ENCODE assay signal across 8 cellular contexts in genomic region chr2:128736689-128737545, GRCh38.
A peak's percentile ranks its signal among the peaks of the same experiment; 100 is the strongest.
DNase-seq lines count a peak whose midpoint lies in the region; ATAC-seq, FAIRE-seq and TF ChIP-seq lines count a peak whose summit lies in the region.

No MANE protein-coding gene starts in this region.

- CTCF ChIA-PET in activated CD4-positive, alpha-beta memory T cell treated with anti-CD3 and anti-CD28 coated beads, Interleukin-2, amount 10 ng/mL, durations not matched to agents 7 days and 5 days (lab: Charles Lee): interaction anchor here (0.6 to 1.7 kb wide), 9 partner anchors 10 to 1116 kb away, joined by 3 to 7 read pairs (median 3); no protein-coding TSS in a partner anchor

- POLR2A ChIA-PET in activated CD4-positive, alpha-beta memory T cell treated with anti-CD3 and anti-CD28 coated beads, Interleukin-2, amount 10 ng/mL, durations not matched to agents 7 days and 5 days (lab: Charles Lee): no interaction called here

- no peaks in the 10 kb centered on the region for H3K36me3 Mint-ChIP-seq in activated CD4-positive, alpha-beta memory T cell treated with anti-CD3 and anti-CD28 coated beads, Interleukin-2, amount 10 ng/mL, durations not matched to agents 7 days and 5 days (ENCODE audit: low read depth)
- H3K36me3 Mint-ChIP-seq in mesothelial cell of epicardium: peaks cover 10% of the 10 kb centered on the region

- peak; percentile 47 for ATAC-seq in HG02610 (IDR thresholded peaks at IDR 0.05; ENCODE audit: unreplicated experiment)

- no peak for FAIRE-seq in RCC 7860 (lab: Jason Lieb, UNC)

- peaks cover 8% of the 10 kb centered on the region for H3K27me3 Mint-ChIP-seq in activated CD4-positive, alpha-beta memory T cell treated with anti-CD3 and anti-CD28 coated beads, Interleukin-2, amount 10 ng/mL, durations not matched to agents 7 days and 5 days
- H3K27me3 Mint-ChIP-seq in mesothelial cell of epicardium (ENCODE audit: low read depth): no peaks in the 10 kb centered on the region

- DNase-seq in GM10266 (ENCODE audit: extremely low spot score) (peak; percentile 87), NCI-H2227 (lab: John Stamatoyannopoulos, UW; ENCODE audit: unreplicated experiment) (peak; percentile 92), epidermal melanocyte (ENCODE audit: insufficient read length, low spot score) (peak; percentile 77), mesothelial cell of epicardium (ENCODE audit: low spot score in 2 of 2, unreplicated experiment in 2 of 2) (peak; percentile 73 to 90), RCC 7860 (ENCODE audit: low spot score) (no peak)
- DNase-seq in activated CD4-positive, alpha-beta memory T cell treated with anti-CD3 and anti-CD28 coated beads, Interleukin-2, amount 10 ng/mL, durations not matched to agents 7 days and 5 days: peak; percentile 54
- peak; percentile 7 to 21 for DNase-seq in stimulated activated CD8-positive, alpha-beta memory T cell treated with anti-CD3 and anti-CD28 coated beads, Interleukin-4, amount 100 ng/mL, for 1 hour (ENCODE audit: low read depth in 2 of 2, low spot score in 1 of 2)

- H3K27ac Mint-ChIP-seq in activated CD4-positive, alpha-beta memory T cell treated with anti-CD3 and anti-CD28 coated beads, Interleukin-2, amount 10 ng/mL, durations not matched to agents 7 days and 5 days: no peak overlapping the region
- H3K27ac Mint-ChIP-seq in mesothelial cell of epicardium: peak overlapping the region; percentile 83

- peak overlapping the region; percentile 17 for H3K4me3 Mint-ChIP-seq in activated CD4-positive, alpha-beta memory T cell treated with anti-CD3 and anti-CD28 coated beads, Interleukin-2, amount 10 ng/mL, durations not matched to agents 7 days and 5 days
- peak overlapping the region; percentile 57 for H3K4me3 Mint-ChIP-seq in mesothelial cell of epicardium

- H3K9me3 Mint-ChIP-seq in activated CD4-positive, alpha-beta memory T cell treated with anti-CD3 and anti-CD28 coated beads, Interleukin-2, amount 10 ng/mL, durations not matched to agents 7 days and 5 days: no peaks in the 10 kb centered on the region
- peaks cover 14% of the 10 kb centered on the region for H3K9me3 Mint-ChIP-seq in mesothelial cell of epicardium

- peaks cover 9% of the 10 kb centered on the region for H3K4me1 Mint-ChIP-seq in activated CD4-positive, alpha-beta memory T cell treated with anti-CD3 and anti-CD28 coated beads, Interleukin-2, amount 10 ng/mL, durations not matched to agents 7 days and 5 days
- H3K4me1 Mint-ChIP-seq in mesothelial cell of epicardium: peaks cover 50% of the 10 kb centered on the region

- TF ChIP-seq CTCF in GM10266 (IDR thresholded peaks at IDR 0.05; ENCODE audit: control insufficient read depth, insufficient read depth, low read depth, missing control alignments): peak; percentile 96
- TF ChIP-seq CTCF in mesothelial cell of epicardium (IDR thresholded peaks at IDR 0.05; ENCODE audit: unreplicated experiment): peak; percentile 98
